Comparison of ENCODE assay signal across 8 cellular contexts in the genomic region with DNA sequence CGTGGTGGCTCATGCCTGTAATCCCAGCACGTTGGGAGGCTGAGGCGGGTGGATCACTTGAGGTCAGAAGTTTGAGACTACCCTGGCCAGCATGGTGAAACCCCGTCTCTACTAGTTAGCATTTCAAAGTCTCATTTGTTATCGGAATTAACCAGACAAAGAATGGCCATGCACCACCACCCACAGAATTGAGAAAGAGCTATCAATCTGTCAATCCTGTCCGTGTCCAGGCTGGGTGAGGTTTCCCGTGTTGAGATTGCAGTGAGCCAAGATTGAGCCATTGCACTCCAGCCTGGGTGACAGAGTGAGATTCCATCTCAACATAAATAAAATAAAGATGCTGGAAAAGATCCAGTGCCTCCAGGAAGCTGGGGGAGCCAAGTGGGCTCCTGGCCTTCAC. TPM values are rescaled to one million over a fixed set of nuclear protein-coding genes. Genes with fewer than 3 reads are reported as not detected.
DNase-seq lines count a peak whose midpoint lies in the region; FAIRE-seq and TF ChIP-seq lines count a peak whose summit lies in the region.
"Not testable (repeated sequence)": the region's sequence is repeated elsewhere in the genome, so short reads cannot be mapped to it uniquely, and the experiment has no call there.

No MANE protein-coding gene starts in this region.

- H3K27me3 Mint-ChIP-seq in activated T-cell treated with anti-CD3 and anti-CD28 coated beads, Interleukin-2, amount 50 U/mL, for 24 hours: peaks cover 18% of the 10 kb centered on the region

- TF ChIP-seq POLR2A in GM12892 (IDR thresholded peaks at IDR 0.05; ENCODE audit: low read depth, low read length): not testable (repeated sequence)

- H3K4me1 ChIP-seq in NT2/D1 (ENCODE audit: insufficient read depth, insufficient read length): not testable (repeated sequence)

- peak overlapping the region; percentile 12 for H3K9ac ChIP-seq in NT2/D1 (ENCODE audit: insufficient read length, low read depth)

- not testable (repeated sequence) for H3K9me3 Mint-ChIP-seq in activated T-cell treated with anti-CD3 and anti-CD28 coated beads, Interleukin-2, amount 50 U/mL, for 24 hours

- FAIRE-seq in A204.1 (lab: Jason Lieb, UNC) (peak; percentile 100), GM12892 (lab: Jason Lieb, UNC) (peak; percentile 100), HTR-8/SVneo (lab: Jason Lieb, UNC) (peak; percentile 99), colon (lab: Jason Lieb, UNC) (peak; percentile 100), islet of Langerhans (lab: Jason Lieb, UNC) (peak; percentile 100)

- H3K27me3 ChIP-seq in NT2/D1 (ENCODE audit: insufficient read depth, insufficient read length): peaks cover 24% of the 10 kb centered on the region

- not testable (repeated sequence) for H3K4me3 Mint-ChIP-seq in activated T-cell treated with anti-CD3 and anti-CD28 coated beads, Interleukin-2, amount 50 U/mL, for 24 hours

- not testable (repeated sequence) for H3K9me3 ChIP-seq in NT2/D1 (ENCODE audit: insufficient read depth, low read length)

- H3K27ac Mint-ChIP-seq in activated T-cell treated with anti-CD3 and anti-CD28 coated beads, Interleukin-2, amount 50 U/mL, for 24 hours: not testable (repeated sequence)

- H3K4me3 ChIP-seq in NT2/D1 (ENCODE audit: insufficient read length, low read depth): not testable (repeated sequence)

- H3K4me1 Mint-ChIP-seq in activated T-cell treated with anti-CD3 and anti-CD28 coated beads, Interleukin-2, amount 50 U/mL, for 24 hours (ENCODE audit: low read depth): not testable (repeated sequence)

- H3K36me3 Mint-ChIP-seq in activated T-cell treated with anti-CD3 and anti-CD28 coated beads, Interleukin-2, amount 50 U/mL, for 24 hours (ENCODE audit: low read depth): not testable (repeated sequence)

- not testable (repeated sequence) for DNase-seq in GM12892 (ENCODE audit: insufficient read length); HTR-8/SVneo (ENCODE audit: insufficient read length, low spot score)
- DNase-seq in NT2/D1 (ENCODE audit: low read depth, low spot score) (peak; percentile 46), renal cortical epithelial cell (ENCODE audit: low read depth) (peak; percentile 78)
- peak; percentile 8 for DNase-seq in activated T-cell treated with anti-CD3 and anti-CD28 coated beads, Interleukin-2, amount 50 U/mL, for 24 hours

- H3K36me3 ChIP-seq in NT2/D1 (ENCODE audit: insufficient read depth, insufficient read length, low read length): not testable (repeated sequence)

RNA-seq across cellular contexts. Expression of gene CRY2, which starts 20.8 kb away (rescaled TPM):
- polyA plus RNA-seq in GM12892 (2012; ENCODE audit: missing spikeins): 5.4 TPM
- total RNA-seq in renal cortical epithelial cell: 5.4 and 14.4 TPM in 2 replicates

RNA-seq across cellular contexts. Expression of gene SLC35C1, which starts 21.5 kb away (rescaled TPM):
- polyA plus RNA-seq in GM12892 (2012; ENCODE audit: missing spikeins): 1.8 TPM
- total RNA-seq in renal cortical epithelial cell: 14.9 and 17.9 TPM in 2 replicates

RNA-seq across cellular contexts. Expression of gene MAPK8IP1, which starts 59.0 kb away (rescaled TPM):
- polyA plus RNA-seq in GM12892 (2012; ENCODE audit: missing spikeins): 0.15 TPM
- total RNA-seq in renal cortical epithelial cell: 1.4 and 8.7 TPM in 2 replicates
